ENCODE assay signal across 10 cellular contexts in the genomic region with DNA sequence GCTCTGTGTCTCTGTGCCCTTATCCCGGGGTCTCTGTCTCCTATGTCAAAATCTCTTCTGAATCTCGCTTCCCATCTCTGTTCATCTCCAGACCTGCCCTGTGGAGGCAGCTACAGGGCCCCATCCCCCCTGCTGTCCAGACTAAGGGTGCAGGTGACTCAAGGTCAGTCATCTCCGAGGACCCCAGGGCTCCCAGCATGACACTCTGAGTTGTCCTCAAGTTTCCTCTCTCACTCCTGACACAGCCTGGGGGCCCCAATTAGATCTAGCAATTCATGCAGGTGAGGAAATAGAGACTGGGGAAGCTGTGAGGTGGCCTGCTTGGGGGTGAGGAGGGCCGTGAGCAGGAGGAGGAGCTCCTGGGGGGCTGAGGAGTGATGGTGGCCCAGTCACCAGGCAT. TPM values are rescaled to one million over a fixed set of nuclear protein-coding genes. Genes with fewer than 3 reads are reported as not detected.
"Had no signal": no experiment of that assay in that cellular context is flagged by ENCODE, and none has a peak within 500 bp of the region (broad histone marks: within the 10 kb centered on the region; RNA-seq: fewer than 3 reads in every experiment).

No MANE protein-coding gene starts in this region.

- H2AFZ ChIP-seq: GM23248 had no signal

- ATAC-seq: K562 had no signal

- H3K4me3 Mint-ChIP-seq: H9, HFFc6 had no signal

- H3K27ac ChIP-seq: GM23248 had no signal

- H3K9me3 Mint-ChIP-seq: HFFc6 had no signal

- DNase-seq: GM23248, GOT3, H9, HCEC 1CT, HFFc6, IMR-90, KG1 had no signal

- H3K27ac Mint-ChIP-seq: H9, HFFc6 had no signal

- H3K4me3 ChIP-seq: GM23248, K562 had no signal

- FAIRE-seq: HTR-8/SVneo, K562 had no signal

RNA-seq across cellular contexts. Expression of gene CNFN, which starts 2.1 kb away (rescaled TPM):
- total RNA-seq: GM23248, IMR-90 had no signal

RNA-seq across cellular contexts. Expression of gene CXCL17, which starts 50.6 kb away (rescaled TPM):
- total RNA-seq: GM23248, H4, H9, HFFc6, IMR-90, K562 had no signal
